In genomic region chr5:134758504-134759341, GRCh38 we compare ENCODE assay signal across 8 cellular contexts. TPM values are rescaled to one million over a fixed set of nuclear protein-coding genes. Genes with fewer than 3 reads are reported as not detected.
DNase-seq lines count a peak whose midpoint lies in the region; ATAC-seq, FAIRE-seq and TF ChIP-seq lines count a peak whose summit lies in the region.

TSS of gene DDX46 (plus strand) at chr5:134758779. CDS start at chr5:134758939, 160 bp downstream.

- H3K27ac ChIP-seq in psoas muscle: peak within 1 kb of the TSS; percentile 88

- H3K9me3 ChIP-seq in psoas muscle: no peaks in the 10 kb centered on the region

- DNase-seq in GM13976 (ENCODE audit: low spot score) (peak; percentile 98), NCI-H146 treated with DMSO at 0.1 percent for 48 hours (lab: John Stamatoyannopoulos, UW; ENCODE audit: unreplicated experiment) (peak; percentile 71), amniotic stem cell (lab: John Stamatoyannopoulos, UW) (peak; percentile 92), left cardiac atrium (peak; percentile 95), psoas muscle (peak; percentile 96 to 97), urothelium cell line (ENCODE audit: low spot score) (peak; percentile 94)

- in situ Hi-C loops in GM13976 (cut with MboI; ENCODE audit: low sequenced_read_pairs, unreplicated experiment): no loop called here

- WGBS in psoas muscle, 3 donors: 0% methylated on average over 68 to 73 of the region's 73 CpGs

- no peaks in the 10 kb centered on the region for H3K27me3 ChIP-seq in psoas muscle (ENCODE audit: insufficient read depth in 3 of 3, low read length in 2 of 3)

- ATAC-seq in HG02870 (IDR thresholded peaks at IDR 0.05; ENCODE audit: unreplicated experiment) (peak; percentile 98), left cardiac atrium (peak; percentile 98 to 99), psoas muscle (peak; percentile 97 to 99 (median 98))

- FAIRE-seq in urothelium cell line (lab: Jason Lieb, UNC): no peak

- H3K36me3 ChIP-seq in psoas muscle (ENCODE audit: insufficient read depth in 1 of 2, low read depth in 1 of 2): peaks cover 0 to under 1% of the 10 kb centered on the region in 2 donors

- peaks cover 21% of the 10 kb centered on the region for H3K4me1 ChIP-seq in psoas muscle

- intact Hi-C loops in T-helper 1 cell treated with Interleukin-12 subunit alpha and Interleukin-12 subunit beta and Interleukin-4 antibody, amounts not matched to agents 30 ng/mL and 1 ng/mL, for 36 hours (cut with micrococcal nuclease): loop anchor here (1.0 to 5.0 kb wide), 12 partner anchors 20 to 1891 kb away; partner anchors contain the start of genes AFF4, C5orf24, CAMLG and GDF9
- intact Hi-C loops in left cardiac atrium (cut with DNase I): no loop called here
- intact Hi-C loops in psoas muscle (cut with DNase I): no loop called here

- TF ChIP-seq CTCF in GM13976 (IDR thresholded peaks at IDR 0.05; ENCODE audit: borderline replicate concordance, control extremely low read depth, extremely low read depth, insufficient read depth, missing control alignments) (peak; percentile 89), psoas muscle (IDR thresholded peaks at IDR 0.05) (peak; percentile 76)

- H3K4me3 ChIP-seq in psoas muscle: peak within 1 kb of the TSS; percentile 96

RNA-seq across cellular contexts. Expression of gene DDX46, which starts in this region (rescaled TPM):
- total RNA-seq in T-helper 1 cell treated with Interleukin-12 subunit alpha and Interleukin-12 subunit beta and Interleukin-4 antibody, amounts not matched to agents 30 ng/mL and 1 ng/mL, for 36 hours: 73.6 and 73.9 TPM in 2 replicates
- total RNA-seq in left cardiac atrium (10 to 100 TPM; 21.9 to 33.1 TPM), psoas muscle (10 to 100 TPM; 37.7 to 48.7 (median 47.0) TPM)
- 10 to 100 TPM; 16.5 to 47.3 (median 24.4) TPM for polyA plus RNA-seq in psoas muscle

Comparison
In these comparisons a context has a peak if more than half of its experiments do, and no peak if none do; other contexts are left out.
1. Peak in every context shown above with its lines: DNase-seq, ATAC-seq, H3K4me3 ChIP-seq and H3K27ac ChIP-seq.